1 cellular context compared by ENCODE assay signal in genomic region chr2:240139011-240139441, GRCh38.
TF ChIP-seq lines count a peak whose summit lies in the region.

No MANE protein-coding gene starts in this region.

TF ChIP-seq in H1, 55 proteins besides CTCF, POLR2A, EP300 and RAD21:
- TF ChIP-seq CTBP2 (IDR thresholded peaks at IDR 0.05; ENCODE audit: borderline replicate concordance, insufficient read depth, insufficient read length, low read length) (no peak), CBX8 (IDR thresholded peaks at IDR 0.05; ENCODE audit: borderline replicate concordance, low read depth, low read length) (no peak), TCF12 (IDR thresholded peaks at IDR 0.05; ENCODE audit: low read depth, low read length) (no peak), RBBP5 (IDR thresholded peaks at IDR 0.05; ENCODE audit: borderline replicate concordance, low read depth, low read length) (no peak), SP4 (IDR thresholded peaks at IDR 0.05; ENCODE audit: low read length) (no peak), POU5F1 (IDR thresholded peaks at IDR 0.05; ENCODE audit: low read depth, low read length) (no peak)
